1 cellular context compared by ENCODE assay signal in genomic region chr9:131012023-131012334, GRCh38.
TF ChIP-seq lines count a peak whose summit lies in the region.

No MANE protein-coding gene starts in this region.

TF ChIP-seq in HepG2, 621 proteins besides CTCF, POLR2A, EP300 and RAD21 (continued from another document):
- TF ChIP-seq ZNF646 (CRISPR knock-in tag; IDR thresholded peaks at IDR 0.05) (peak; percentile 78), SAP130 (CRISPR knock-in tag; IDR thresholded peaks at IDR 0.05; ENCODE audit: low read depth) (peak; percentile 23; the same call in 1 of the 2 replicates)
